In the genomic region with DNA sequence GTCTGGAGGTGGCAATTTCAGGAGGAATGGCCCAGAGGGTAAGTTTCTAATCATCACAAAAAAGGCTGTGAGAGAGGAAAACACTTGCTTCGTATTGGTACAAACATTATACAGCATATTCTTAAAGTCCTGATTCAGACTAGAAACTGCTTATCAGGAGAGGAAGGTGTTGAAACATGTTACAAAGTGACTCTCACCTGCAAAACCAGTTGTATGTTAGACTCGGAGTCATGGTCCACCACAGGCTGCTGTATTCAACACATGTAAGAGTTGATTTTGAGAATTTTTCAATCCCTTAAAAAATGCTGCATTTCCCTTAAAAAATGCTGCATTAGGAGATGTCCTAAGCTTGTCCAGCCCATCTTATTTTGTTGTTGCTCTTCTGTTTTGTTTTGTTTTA, we compare ENCODE assay signal across 9 cellular contexts.
DNase-seq lines count a peak whose midpoint lies in the region; FAIRE-seq and TF ChIP-seq lines count a peak whose summit lies in the region.
"Had no signal": no experiment of that assay in that cellular context is flagged by ENCODE, and none has a peak within 500 bp of the region (broad histone marks: within the 10 kb centered on the region; RNA-seq: fewer than 3 reads in every experiment).

No MANE protein-coding gene starts in this region.

- H3K36me3 ChIP-seq in keratinocyte (ENCODE audit: control insufficient read depth in 2 of 2, extremely low read depth in 1 of 2, insufficient read depth in 2 of 2, low read length in 2 of 2) (peaks cover 4 to 7% of the 10 kb centered on the region in 2 experiments), stomach (peaks cover 0 to 5% (median 2%) of the 10 kb centered on the region in 4 donors)

- H3K27me3 ChIP-seq in keratinocyte (ENCODE audit: control insufficient read depth, extremely low read depth, insufficient read depth, low read length) (no peaks in the 10 kb centered on the region), stomach (no peaks in the 10 kb centered on the region)

- H3K9ac ChIP-seq in keratinocyte (ENCODE audit: control insufficient read depth, extremely low read depth, insufficient read depth, low read length): peak overlapping the region; percentile 80

- DNase-seq in activated T-cell treated with anti-CD3 and anti-CD28 coated beads, Interleukin-2, amount 50 U/mL, for 24 hours: no peak
- DNase-seq in activated T-cell treated with anti-CD3 and anti-CD28 coated beads for 4 hours (no peak), keratinocyte (ENCODE audit: low read depth, low spot score) (no peak), stomach (no peak), RCC 7860 (ENCODE audit: low spot score) (no peak), MV-4-11 (lab: John Stamatoyannopoulos, UW) (no peak), medulla oblongata (ENCODE audit: extremely low spot score) (no peak)
- no peak for DNase-seq in activated T-helper 1 cell treated with anti-CD3 and anti-CD28 coated beads, Interleukin-12 subunit alpha, Interleukin-12 subunit beta, Interleukin-2, Interleukin-4 antibody, amounts not matched to agents 30 ng/mL and 10 ng/mL and 1 ng/mL, durations not matched to agents 14 hours and 24 hours and 36 hours (ENCODE audit: low spot score)

- H3K27me3 Mint-ChIP-seq in activated T-cell treated with anti-CD3 and anti-CD28 coated beads, Interleukin-2, amount 50 U/mL, for 24 hours: no peaks in the 10 kb centered on the region
- no peaks in the 10 kb centered on the region for H3K27me3 Mint-ChIP-seq in activated T-helper 1 cell treated with anti-CD3 and anti-CD28 coated beads, Interleukin-12 subunit alpha, Interleukin-12 subunit beta, Interleukin-2, Interleukin-4 antibody, amounts not matched to agents 30 ng/mL and 10 ng/mL and 1 ng/mL, durations not matched to agents 14 hours and 24 hours and 36 hours (ENCODE audit: insufficient read depth)
- H3K27me3 Mint-ChIP-seq: brain had no signal

- no peak overlapping the region for H3K4me3 Mint-ChIP-seq in activated T-cell treated with anti-CD3 and anti-CD28 coated beads, Interleukin-2, amount 50 U/mL, for 24 hours
- peak overlapping the region; percentile 22 for H3K4me3 Mint-ChIP-seq in activated T-helper 1 cell treated with anti-CD3 and anti-CD28 coated beads, Interleukin-12 subunit alpha, Interleukin-12 subunit beta, Interleukin-2, Interleukin-4 antibody, amounts not matched to agents 30 ng/mL and 10 ng/mL and 1 ng/mL, durations not matched to agents 14 hours and 24 hours and 36 hours
- H3K4me3 Mint-ChIP-seq: brain had no signal

- TF ChIP-seq CTCF in keratinocyte (optimal IDR thresholded peaks at IDR 0.05 in 1 of 3, IDR thresholded peaks at IDR 0.05 in 1 of 3, conservative IDR thresholded peaks at IDR 0.05 in 1 of 3; ENCODE audit: extremely low read depth in 1 of 3, insufficient read depth in 2 of 3, low read length in 3 of 3) (no peak), stomach (IDR thresholded peaks at IDR 0.05) (no peak)

- H3K4me1 Mint-ChIP-seq in activated T-cell treated with anti-CD3 and anti-CD28 coated beads, Interleukin-2, amount 50 U/mL, for 24 hours (ENCODE audit: low read depth): peaks cover 94% of the 10 kb centered on the region
- H3K4me1 Mint-ChIP-seq in activated T-helper 1 cell treated with anti-CD3 and anti-CD28 coated beads, Interleukin-12 subunit alpha, Interleukin-12 subunit beta, Interleukin-2, Interleukin-4 antibody, amounts not matched to agents 30 ng/mL and 10 ng/mL and 1 ng/mL, durations not matched to agents 14 hours and 24 hours and 36 hours (ENCODE audit: low read depth): peaks cover 96% of the 10 kb centered on the region

- H3K79me2 ChIP-seq in keratinocyte (ENCODE audit: control insufficient read depth, insufficient read depth, low read length): peaks cover 53% of the 10 kb centered on the region

- no peak overlapping the region for H2AFZ ChIP-seq in keratinocyte (ENCODE audit: control insufficient read depth, low read length)

- dilution Hi-C loops in keratinocyte (cut with MboI; ENCODE audit: extremely low pct_ligation_motif_present, low sequenced_read_pairs): no loop called here

- H3K4me2 ChIP-seq in keratinocyte (ENCODE audit: control insufficient read depth, extremely low read depth, insufficient read depth, low read depth, low read length): peak overlapping the region; percentile 91

- no peaks in the 10 kb centered on the region for H3K9me3 Mint-ChIP-seq in activated T-cell treated with anti-CD3 and anti-CD28 coated beads, Interleukin-2, amount 50 U/mL, for 24 hours
- H3K9me3 Mint-ChIP-seq in activated T-helper 1 cell treated with anti-CD3 and anti-CD28 coated beads, Interleukin-12 subunit alpha, Interleukin-12 subunit beta, Interleukin-2, Interleukin-4 antibody, amounts not matched to agents 30 ng/mL and 10 ng/mL and 1 ng/mL, durations not matched to agents 14 hours and 24 hours and 36 hours: no peaks in the 10 kb centered on the region

- TF ChIP-seq EP300 in stomach (IDR thresholded peaks at IDR 0.05): no peak

- TF ChIP-seq POLR2A in stomach (IDR thresholded peaks at IDR 0.05): no peak

- FAIRE-seq in keratinocyte (lab: Jason Lieb, UNC) (peak; percentile 86), RCC 7860 (lab: Jason Lieb, UNC) (no peak)

- 45 to 67% (median 55%) methylated on average over 2 of the region's 2 CpGs for WGBS in stomach, 5 donors

- H3K9me1 ChIP-seq in keratinocyte (ENCODE audit: control insufficient read depth, extremely low read depth, insufficient read depth, low read length): peaks cover 5% of the 10 kb centered on the region

- H3K27ac Mint-ChIP-seq in activated T-cell treated with anti-CD3 and anti-CD28 coated beads, Interleukin-2, amount 50 U/mL, for 24 hours: peak overlapping the region; percentile 97
- peak overlapping the region; percentile 96 for H3K27ac Mint-ChIP-seq in activated T-helper 1 cell treated with anti-CD3 and anti-CD28 coated beads, Interleukin-12 subunit alpha, Interleukin-12 subunit beta, Interleukin-2, Interleukin-4 antibody, amounts not matched to agents 30 ng/mL and 10 ng/mL and 1 ng/mL, durations not matched to agents 14 hours and 24 hours and 36 hours

- H3K27ac ChIP-seq in keratinocyte (ENCODE audit: control insufficient read depth, insufficient read depth, low read length): peak overlapping the region; percentile 95
- peak overlapping the region in 4 of 5 donors; percentile 5 to 83 (median 56) for H3K27ac ChIP-seq in stomach

- peaks cover 65% of the 10 kb centered on the region for H3K36me3 Mint-ChIP-seq in activated T-cell treated with anti-CD3 and anti-CD28 coated beads, Interleukin-2, amount 50 U/mL, for 24 hours (ENCODE audit: low read depth)
- H3K36me3 Mint-ChIP-seq in activated T-helper 1 cell treated with anti-CD3 and anti-CD28 coated beads, Interleukin-12 subunit alpha, Interleukin-12 subunit beta, Interleukin-2, Interleukin-4 antibody, amounts not matched to agents 30 ng/mL and 10 ng/mL and 1 ng/mL, durations not matched to agents 14 hours and 24 hours and 36 hours (ENCODE audit: low read depth): peaks cover 36% of the 10 kb centered on the region

- H3K4me3 ChIP-seq in keratinocyte (ENCODE audit: control insufficient read depth in 2 of 3, extremely low read depth in 1 of 3, insufficient read depth in 2 of 3, low read depth in 1 of 3, low read length in 3 of 3) (peak overlapping the region in 2 of 3 experiments; percentile 40 to 55), stomach (no peak overlapping the region)

- intact Hi-C loops in activated T-helper 1 cell treated with anti-CD3 and anti-CD28 coated beads, Interleukin-12 subunit alpha, Interleukin-12 subunit beta, Interleukin-2, Interleukin-4 antibody, amounts not matched to agents 30 ng/mL and 10 ng/mL and 1 ng/mL, durations not matched to agents 14 hours and 24 hours and 36 hours (cut with micrococcal nuclease): loop anchor here (1.0 kb wide), 1 partner anchor 8 kb away; no protein-coding TSS in a partner anchor
- intact Hi-C loops in stomach (cut with DNase I; ENCODE audit: low total_unique reads): no loop called here

- no peaks in the 10 kb centered on the region for H4K20me1 ChIP-seq in keratinocyte (ENCODE audit: control insufficient read depth, extremely low read depth, insufficient read depth, low read length)

- H3K4me1 ChIP-seq in keratinocyte (ENCODE audit: control insufficient read depth, extremely low read depth, insufficient read depth, low read length): peaks cover 66% of the 10 kb centered on the region
- peaks cover 52 to 86% (median 75%) of the 10 kb centered on the region in 4 donors for H3K4me1 ChIP-seq in stomach

- H3K9me3 ChIP-seq in keratinocyte (ENCODE audit: control insufficient read depth, low read depth, low read length) (no peaks in the 10 kb centered on the region), stomach (no peaks in the 10 kb centered on the region)

Comparison
In these comparisons a context has a peak if more than half of its experiments do, and no peak if none do; other contexts are left out.
1. H3K4me3 ChIP-seq: peak in keratinocyte (2 of 3); none in stomach (0 of 4).